Comparison of ENCODE assay signal across 10 cellular contexts in the genomic region with DNA sequence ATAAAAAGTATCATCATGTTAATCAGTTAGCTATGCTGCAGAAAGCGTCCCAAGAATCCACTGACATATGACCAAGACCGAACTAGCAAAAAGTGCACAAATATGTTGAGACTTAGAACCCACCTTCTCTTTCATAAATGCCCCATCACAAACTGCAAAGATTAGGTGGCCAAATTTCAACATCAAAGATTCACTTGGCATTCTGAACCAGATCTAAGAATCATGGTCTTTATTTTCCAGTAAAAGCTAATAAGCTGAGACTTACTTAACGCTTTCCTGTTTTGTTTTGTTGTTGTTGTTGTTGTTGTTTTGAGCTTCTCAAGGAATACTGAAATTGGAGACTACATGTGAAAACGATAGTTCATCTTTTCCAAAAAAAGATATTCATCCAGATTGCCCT.
"Had no signal": no experiment of that assay in that cellular context is flagged by ENCODE, and none has a peak within 500 bp of the region (broad histone marks: within the 10 kb centered on the region; RNA-seq: fewer than 3 reads in every experiment).

No MANE protein-coding gene starts in this region.

- H3K36me3 ChIP-seq: ascending aorta, spleen, tibial artery had no signal

- H3K4me3 Mint-ChIP-seq: activated T-helper 17 cell treated with anti-CD3 and anti-CD28 coated beads, Interleukin-2, amount 50 U/mL, for 72 hours; neural crest cell; stimulated activated naive CD8-positive, alpha-beta T cell treated with anti-CD3 and anti-CD28 coated beads, Interleukin-15, amount 100 ng/mL, for 72 hours had no signal

- H3K27me3 Mint-ChIP-seq: activated T-helper 17 cell treated with anti-CD3 and anti-CD28 coated beads, Interleukin-2, amount 50 U/mL, for 72 hours; stimulated activated naive CD8-positive, alpha-beta T cell treated with anti-CD3 and anti-CD28 coated beads, Interleukin-15, amount 100 ng/mL, for 72 hours had no signal

- H3K27ac ChIP-seq: ascending aorta, spleen, tibial artery had no signal

- H3K4me3 ChIP-seq: ascending aorta, spleen, tibial artery had no signal

- H3K27ac Mint-ChIP-seq: activated T-helper 17 cell treated with anti-CD3 and anti-CD28 coated beads, Interleukin-2, amount 50 U/mL, for 72 hours; stimulated activated naive CD8-positive, alpha-beta T cell treated with anti-CD3 and anti-CD28 coated beads, Interleukin-15, amount 100 ng/mL, for 72 hours had no signal

- H3K27me3 ChIP-seq: ascending aorta, spleen, tibial artery had no signal

- DNase-seq: activated CD4-positive, alpha-beta T cell treated with anti-CD3 and anti-CD28 coated beads, Interleukin-2, amount 50 U/mL, for 1 hour; activated CD4-positive, CD25-positive, alpha-beta regulatory T cell; activated naive CD4-positive, alpha-beta T cell treated with Interleukin-2 at 50 U/mL for 16 hours; kidney; spleen; stimulated activated naive CD8-positive, alpha-beta T cell treated with anti-CD3 and anti-CD28 coated beads, Interleukin-15, amount 100 ng/mL, for 72 hours; tibial artery had no signal

- H3K9me3 ChIP-seq: ascending aorta, spleen, tibial artery had no signal

- H3K9me3 Mint-ChIP-seq: activated T-helper 17 cell treated with anti-CD3 and anti-CD28 coated beads, Interleukin-2, amount 50 U/mL, for 72 hours; neural crest cell; stimulated activated naive CD8-positive, alpha-beta T cell treated with anti-CD3 and anti-CD28 coated beads, Interleukin-15, amount 100 ng/mL, for 72 hours had no signal
